2 cellular contexts compared by ENCODE assay signal in genomic region chr3:169636928-169637327, GRCh38.
TF ChIP-seq lines count a peak whose summit lies in the region.

No MANE protein-coding gene starts in this region.

TF ChIP-seq in HEK293, 187 proteins besides CTCF, POLR2A, EP300 and RAD21 (continued from another document):
- TF ChIP-seq YY2 (tag by site-specific recombination; IDR thresholded peaks at IDR 0.05) (no peak), OSR2 (tag by site-specific recombination; IDR thresholded peaks at IDR 0.05) (peak; percentile 52), SETDB1 (IDR thresholded peaks at IDR 0.05; ENCODE audit: insufficient read length, low read length) (peak; percentile 57), ZFP37 (tag by site-specific recombination; IDR thresholded peaks at IDR 0.05) (no peak), ZNF626 (tag by site-specific recombination; IDR thresholded peaks at IDR 0.05) (no peak), SCRT1 (tag by site-specific recombination; IDR thresholded peaks at IDR 0.05; ENCODE audit: borderline replicate concordance) (no peak), ZNF214 (tag by site-specific recombination; IDR thresholded peaks at IDR 0.05; ENCODE audit: borderline replicate concordance) (peak; percentile 95)
- TF ChIP-seq, protein P1, sequence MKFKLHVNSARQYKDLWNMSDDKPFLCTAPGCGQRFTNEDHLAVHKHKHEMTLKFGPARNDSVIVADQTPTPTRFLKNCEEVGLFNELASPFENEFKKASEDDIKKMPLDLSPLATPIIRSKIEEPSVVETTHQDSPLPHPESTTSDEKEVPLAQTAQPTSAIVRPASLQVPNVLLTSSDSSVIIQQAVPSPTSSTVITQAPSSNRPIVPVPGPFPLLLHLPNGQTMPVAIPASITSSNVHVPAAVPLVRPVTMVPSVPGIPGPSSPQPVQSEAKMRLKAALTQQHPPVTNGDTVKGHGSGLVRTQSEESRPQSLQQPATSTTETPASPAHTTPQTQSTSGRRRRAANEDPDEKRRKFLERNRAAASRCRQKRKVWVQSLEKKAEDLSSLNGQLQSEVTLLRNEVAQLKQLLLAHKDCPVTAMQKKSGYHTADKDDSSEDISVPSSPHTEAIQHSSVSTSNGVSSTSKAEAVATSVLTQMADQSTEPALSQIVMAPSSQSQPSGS (tag by site-specific recombination; IDR thresholded peaks at IDR 0.05; ENCODE audit: low read depth), result no peak

TF ChIP-seq in GM23338, 12 proteins besides CTCF, POLR2A, EP300 and RAD21 (continued from another document):
- TF ChIP-seq ZNF462 (CRISPR knock-in tag; IDR thresholded peaks at IDR 0.05), result no peak
- no peak for TF ChIP-seq ZNF114 (CRISPR knock-in tag; IDR thresholded peaks at IDR 0.05)
- no peak for TF ChIP-seq STAT1 (IDR thresholded peaks at IDR 0.05; ENCODE audit: unreplicated experiment)
- TF ChIP-seq POLR2AphosphoS5 (IDR thresholded peaks at IDR 0.05; ENCODE audit: low read depth), result no peak
- no peak for TF ChIP-seq REST (IDR thresholded peaks at IDR 0.05; ENCODE audit: unreplicated experiment)
- TF ChIP-seq JUNB (IDR thresholded peaks at IDR 0.05; ENCODE audit: unreplicated experiment), result no peak
